In genomic region chr2:174963437-174964400, GRCh38 we compare ENCODE assay signal across 1 cellular context.
TF ChIP-seq lines count a peak whose summit lies in the region.

No MANE protein-coding gene starts in this region.

TF ChIP-seq in HepG2, 621 proteins besides CTCF, POLR2A, EP300 and RAD21:
- TF ChIP-seq CREBL2 (CRISPR knock-in tag; IDR thresholded peaks at IDR 0.05; ENCODE audit: borderline replicate concordance) = no peak
- TF ChIP-seq ZNF441 (CRISPR knock-in tag; IDR thresholded peaks at IDR 0.05; ENCODE audit: borderline replicate concordance) = no peak
